8 cellular contexts compared by ENCODE assay signal in genomic region chr18:9516437-9517064, GRCh38. TPM values are rescaled to one million over a fixed set of nuclear protein-coding genes. Genes with fewer than 3 reads are reported as not detected.
DNase-seq lines count a peak whose midpoint lies in the region; ATAC-seq and TF ChIP-seq lines count a peak whose summit lies in the region.

No MANE protein-coding gene starts in this region.

- peaks cover 24% of the 10 kb centered on the region for H3K4me1 ChIP-seq in GM23248 (ENCODE audit: insufficient read depth)

- 0 out of 2 replicates have a peak, but pooled peaks cover 3% of the 10 kb centered on the region for H4K20me1 ChIP-seq in GM23248 (ENCODE audit: insufficient read depth)

- no peaks in the 10 kb centered on the region for H3K27me3 Mint-ChIP-seq in brain
- H3K27me3 Mint-ChIP-seq in type B pancreatic cell, result no peaks in the 10 kb centered on the region

- no peak for ATAC-seq in HG03342 (IDR thresholded peaks at IDR 0.05; ENCODE audit: unreplicated experiment)

- H3K27me3 ChIP-seq in BJ (ENCODE audit: control insufficient read depth, insufficient read depth, low read length), result no peaks in the 10 kb centered on the region
- no peaks in the 10 kb centered on the region for H3K27me3 ChIP-seq in GM23248 (replicated peaks; ENCODE audit: insufficient read depth)

- H3K9me3 Mint-ChIP-seq in brain, result no peaks in the 10 kb centered on the region
- H3K9me3 Mint-ChIP-seq in type B pancreatic cell, result no peaks in the 10 kb centered on the region

- H3K4me1 Mint-ChIP-seq in brain (peaks cover 19% of the 10 kb centered on the region), type B pancreatic cell (ENCODE audit: unreplicated experiment) (peaks cover 22% of the 10 kb centered on the region)

- POLR2A ChIA-PET in BJ (lab: Charles Lee), result no interaction called here

- no peak overlapping the region for H2AFZ ChIP-seq in GM23248

- H3K9me3 ChIP-seq in GM23248 (ENCODE audit: low read depth), result no peaks in the 10 kb centered on the region

- in situ Hi-C loops in GM23248 (cut with MboI), result no loop called here

- peak overlapping the region in 3 of 5 experiments; percentile 12 to 42 (median 15) for H3K27ac Mint-ChIP-seq in brain
- H3K27ac Mint-ChIP-seq in type B pancreatic cell, result peak overlapping the region; percentile 53

- CTCF ChIA-PET in BJ (lab: Yijun Ruan, JAX), result interaction anchor here (0.6 to 2.3 kb wide), 18 partner anchors 10 to 1711 kb away, joined by 3 to 13 read pairs (median 3); partner anchors contain the start of gene TWSG1

- H3K9me2 ChIP-seq in GM23248 (ENCODE audit: insufficient read depth), result no peaks in the 10 kb centered on the region

- 72% methylated on average over 4 of the region's 4 CpGs for WGBS in GM23248 (ENCODE audit: low coverage in 1 of 2, low lambda C conversion rate in 2 of 2, missing lambda C conversion rate in 2 of 2), 2 experiments

- H3K4me3 ChIP-seq in BJ (ENCODE audit: low read depth, low read length), result no peak overlapping the region
- no peak overlapping the region for H3K4me3 ChIP-seq in GM23248

- peaks cover 14% of the 10 kb centered on the region for H3F3A ChIP-seq in GM23248 (ENCODE audit: insufficient read depth)

- H3K79me2 ChIP-seq in GM23248 (ENCODE audit: insufficient read depth), result peaks cover 74% of the 10 kb centered on the region

- no peak overlapping the region for H3K9ac ChIP-seq in GM23248

- peaks cover 40% of the 10 kb centered on the region for H3K36me3 Mint-ChIP-seq in brain
- peaks cover 16% of the 10 kb centered on the region for H3K36me3 Mint-ChIP-seq in type B pancreatic cell

- TF ChIP-seq CTCF in BJ (IDR thresholded peaks at IDR 0.05; ENCODE audit: insufficient read depth, low read depth, low read length), result peak; percentile 83
- TF ChIP-seq CTCF in brain (conservative IDR thresholded peaks at IDR 0.05), result peak; percentile 79 to 92
- peak; percentile 94 for TF ChIP-seq CTCF in type B pancreatic cell (conservative IDR thresholded peaks at IDR 0.05)

- H3K27ac ChIP-seq in GM23248, result no peak overlapping the region

- H3K36me3 ChIP-seq in BJ (ENCODE audit: control insufficient read depth, insufficient read depth, low read length), result 0 out of 2 replicates have a peak, but pooled peaks cover 1% of the 10 kb centered on the region
- no peaks in the 10 kb centered on the region for H3K36me3 ChIP-seq in GM23248 (ENCODE audit: low read depth)

- DNase-seq in BJ (ENCODE audit: low read depth) (no peak), GM23248 (peak; percentile 65), NCI-H446 treated with DMSO at 0.1 percent for 48 hours (lab: John Stamatoyannopoulos, UW) (peak; percentile 52), kidney tubule cell (ENCODE audit: low spot score) (peak; percentile 61), type B pancreatic cell (ENCODE audit: extremely low spot score, unreplicated experiment) (no peak)
- DNase-seq in activated naive CD4-positive, alpha-beta T cell treated with anti-CD3 and anti-CD28 coated beads, Interleukin-2, amount 50 U/mL, for 16 hours, result no peak

- H3K4me3 Mint-ChIP-seq in brain (no peak overlapping the region), type B pancreatic cell (no peak overlapping the region)

- H3K4me2 ChIP-seq in GM23248 (ENCODE audit: unreplicated experiment), result no peak overlapping the region

RNA-seq across cellular contexts. Expression of gene RALBP1, which starts 41.2 kb away (rescaled TPM):
- 45.1 and 45.2 TPM in 2 replicates for polyA plus RNA-seq in BJ (2011; rRNA removed)
- 21.1 and 26.3 TPM in 2 replicates for polyA minus RNA-seq in BJ (2011; rRNA and poly(A)+ RNA removed)
- total RNA-seq in GM23248 (2014; rRNA removed; shearing (Covaris generic)), result 83.9 and 90.4 TPM in 2 replicates
- 44.7 and 49.9 TPM in 2 replicates for polyA plus RNA-seq in GM23248 (2016; fragmentation: Nextera tagmentation; extraction: Ambion mirVana)
- polyA plus RNA-seq in brain (ENCODE audit: insufficient read depth, low read depth, low replicate concordance), result 56.8 TPM
- total RNA-seq in type B pancreatic cell (ENCODE audit: low replicate concordance), result 44.5 and 69.6 TPM in 2 replicates

Comparison
In these comparisons a context has a peak if more than half of its experiments do, and no peak if none do; other contexts are left out.
1. DNase-seq: peak in GM23248 (single experiment), NCI-H446 treated with DMSO at 0.1 percent for 48 hours (single experiment) and kidney tubule cell (single experiment); none in BJ (single experiment), type B pancreatic cell (single experiment) and activated naive CD4-positive, alpha-beta T cell treated with anti-CD3 and anti-CD28 coated beads, Interleukin-2, amount 50 U/mL, for 16 hours (single experiment).
2. Peak in every context shown above with its lines, with median percentiles within 50 percentile points of each other: CTCF ChIP-seq.